ENCODE assay signal across 2 cellular contexts in genomic region chr4:168723569-168723968, GRCh38.
TF ChIP-seq lines count a peak whose summit lies in the region.

No MANE protein-coding gene starts in this region.

TF ChIP-seq in HepG2, 621 proteins besides CTCF, POLR2A, EP300 and RAD21:
- TF ChIP-seq ARHGAP35 (CRISPR knock-in tag; IDR thresholded peaks at IDR 0.05; ENCODE audit: borderline replicate concordance) (no peak), KLF12 (CRISPR knock-in tag; IDR thresholded peaks at IDR 0.05; ENCODE audit: borderline replicate concordance) (no peak), KDM5A (IDR thresholded peaks at IDR 0.05; ENCODE audit: borderline replicate concordance, low read length) (no peak), MAFF (IDR thresholded peaks at IDR 0.05; ENCODE audit: low read depth, low read length) (peak; percentile 34; the same call in 1 of the 2 replicates), TEAD3 (CRISPR knock-in tag; optimal IDR thresholded peaks at IDR 0.05; ENCODE audit: borderline replicate concordance) (no peak), MAFK (conservative IDR thresholded peaks at IDR 0.05 in 1 of 2, IDR thresholded peaks at IDR 0.05 in 1 of 2; ENCODE audit: low read length in 2 of 2) (peak in 1 of 2 experiments; percentile 69; a peak in 2 of 4 replicates), ZNF234 (CRISPR knock-in tag; conservative IDR thresholded peaks at IDR 0.05) (no peak)

TF ChIP-seq in GM12878, 131 proteins besides CTCF, POLR2A, EP300 and RAD21:
- TF ChIP-seq USF1 (IDR thresholded peaks at IDR 0.05; ENCODE audit: borderline replicate concordance, extremely low read length, insufficient read depth, low read depth, low read length) (no peak), ZNF384 (IDR thresholded peaks at IDR 0.05; ENCODE audit: borderline replicate concordance, low read depth, low read length) (0 out of 2 replicates have a peak, but pooled peaks have one; percentile 5)
TF ChIP-seq in GM12878: peak in this region for 1.
